26 cellular contexts compared by ENCODE assay signal in genomic region chr12:92235703-92236472, GRCh38.
DNase-seq lines count a peak whose midpoint lies in the region; ATAC-seq, FAIRE-seq and TF ChIP-seq lines count a peak whose summit lies in the region.
"Had no signal": no experiment of that assay in that cellular context is flagged by ENCODE, and none has a peak within 500 bp of the region (broad histone marks: within the 10 kb centered on the region; RNA-seq: fewer than 3 reads in every experiment).

No MANE protein-coding gene starts in this region.

- no peak for ATAC-seq in activated naive CD4-positive, alpha-beta T cell treated with anti-CD3 and anti-CD28 coated beads, Interleukin-2, amount 50 U/mL, for 72 hours
- no peak; the same call in 2 of the 3 replicates for ATAC-seq in K562
- ATAC-seq in naive thymus-derived CD8-positive, alpha-beta T cell: no peak
- no peak for ATAC-seq in stimulated activated naive B cell treated with anti-CD40 and anti-IgM and Interleukin-4, amounts not matched to agents 10 μg/mL and 1 μg/mL and 100 μg/mL, for 72 hours (replicated peaks)
- ATAC-seq in GM18868 (IDR thresholded peaks at IDR 0.05; ENCODE audit: unreplicated experiment): no peak
- ATAC-seq: GM12878 had no signal

- no peak for TF ChIP-seq POLR2A in K562 (conservative IDR thresholded peaks at IDR 0.05)

- H3K9ac ChIP-seq in K562 (ENCODE audit: insufficient read depth in 1 of 2, low read depth in 2 of 2, low read length in 2 of 2): no peak overlapping the region
- no peak overlapping the region for H3K9ac ChIP-seq in Karpas-422 (ENCODE audit: low read length)
- H3K9ac ChIP-seq: BLaER1 had no signal

- POLR2A ChIA-PET in K562 (lab: Yijun Ruan, JAX): interaction anchor here (0.6 to 1.5 kb wide), 3 partner anchors 8 to 555 kb away, joined by 4 to 6 read pairs (median 4); partner anchors contain the start of gene BTG1
- POLR2A ChIA-PET in naive thymus-derived CD8-positive, alpha-beta T cell (lab: Charles Lee): interaction anchor here (0.5 to 3.9 kb wide), 3 partner anchors 20 to 90 kb away, joined by 5 to 38 read pairs (median 9); partner anchors contain the start of gene BTG1

- no peaks in the 10 kb centered on the region for H3K27me3 ChIP-seq in K562 (ENCODE audit: control insufficient read depth in 2 of 2, insufficient read depth in 2 of 2, low read length in 2 of 2)
- no peaks in the 10 kb centered on the region for H3K27me3 ChIP-seq in Karpas-422 (ENCODE audit: low read length)
- H3K27me3 ChIP-seq: BLaER1 had no signal

- H3K9me3 ChIP-seq in K562 (replicated peaks; ENCODE audit: control insufficient read depth, insufficient read depth, low read depth, low read length) (no peaks in the 10 kb centered on the region), Karpas-422 (ENCODE audit: low read length) (no peaks in the 10 kb centered on the region)
- H3K9me3 ChIP-seq: BLaER1, HAP-1 had no signal

- FAIRE-seq in K562 (lab: Jason Lieb, UNC): no peak
- FAIRE-seq: A204.1, D721Med, GM12878, GM18507, H54 had no signal

- H3K27me3 Mint-ChIP-seq in activated naive CD4-positive, alpha-beta T cell treated with anti-CD3 and anti-CD28 coated beads, Interleukin-2, amount 50 U/mL, for 24 hours: no peaks in the 10 kb centered on the region
- H3K27me3 Mint-ChIP-seq in naive thymus-derived CD8-positive, alpha-beta T cell: no peaks in the 10 kb centered on the region
- H3K27me3 Mint-ChIP-seq in stimulated activated naive B cell treated with anti-CD40 and anti-IgM and Interleukin-4, amounts not matched to agents 10 μg/mL and 1 μg/mL and 100 μg/mL, for 72 hours: no peaks in the 10 kb centered on the region
- H3K27me3 Mint-ChIP-seq: B cell; CD4-positive, alpha-beta T cell; CD8-positive, alpha-beta memory T cell had no signal

- H3K36me3 Mint-ChIP-seq in activated naive CD4-positive, alpha-beta T cell treated with anti-CD3 and anti-CD28 coated beads, Interleukin-2, amount 50 U/mL, for 24 hours: no peaks in the 10 kb centered on the region
- H3K36me3 Mint-ChIP-seq in activated naive CD4-positive, alpha-beta T cell treated with anti-CD3 and anti-CD28 coated beads, Interleukin-2, amount 50 U/mL, for 72 hours: peaks cover 0 to 7% of the 10 kb centered on the region in 2 donors
- no peaks in the 10 kb centered on the region for H3K36me3 Mint-ChIP-seq in naive thymus-derived CD8-positive, alpha-beta T cell
- H3K36me3 Mint-ChIP-seq in stimulated activated naive B cell treated with anti-CD40 and anti-IgM and Interleukin-4, amounts not matched to agents 10 μg/mL and 1 μg/mL and 100 μg/mL, for 72 hours: peaks cover 0 to 2% of the 10 kb centered on the region in 2 donors

- H3K4me1 ChIP-seq in K562 (replicated peaks in 1 of 2; ENCODE audit: control insufficient read depth in 2 of 2, insufficient read depth in 2 of 2, low read length in 2 of 2): peaks cover 0 to 12% of the 10 kb centered on the region in 2 experiments; a peak in 3 of 5 replicates
- H3K4me1 ChIP-seq in Karpas-422 (ENCODE audit: low read length): no peaks in the 10 kb centered on the region
- H3K4me1 ChIP-seq: HAP-1 had no signal

- no peaks in the 10 kb centered on the region for H3K9me3 Mint-ChIP-seq in activated naive CD4-positive, alpha-beta T cell treated with anti-CD3 and anti-CD28 coated beads, Interleukin-2, amount 50 U/mL, for 24 hours
- peaks cover 0 to 5% of the 10 kb centered on the region in 2 donors for H3K9me3 Mint-ChIP-seq in activated naive CD4-positive, alpha-beta T cell treated with anti-CD3 and anti-CD28 coated beads, Interleukin-2, amount 50 U/mL, for 72 hours
- H3K9me3 Mint-ChIP-seq in naive thymus-derived CD8-positive, alpha-beta T cell: no peaks in the 10 kb centered on the region
- peaks cover 0 to 1% of the 10 kb centered on the region in 2 donors for H3K9me3 Mint-ChIP-seq in stimulated activated naive B cell treated with anti-CD40 and anti-IgM and Interleukin-4, amounts not matched to agents 10 μg/mL and 1 μg/mL and 100 μg/mL, for 72 hours
- H3K9me3 Mint-ChIP-seq: CD4-positive, alpha-beta T cell; CD8-positive, alpha-beta memory T cell; HFFc6 had no signal

- H2AFZ ChIP-seq in K562 (ENCODE audit: low read depth, low read length) (peak overlapping the region; percentile 80), Karpas-422 (ENCODE audit: low read length) (no peak overlapping the region)

- in situ Hi-C loops in K562 (cut with MboI): no loop called here
- in situ Hi-C loops in GM13977 (cut with MboI; ENCODE audit: low pct_unique_long_range_greater_than_20kb, low sequenced_read_pairs, unreplicated experiment): no loop called here

- no peak for TF ChIP-seq RAD21 in K562 (CRISPR knock-in tag; conservative IDR thresholded peaks at IDR 0.05 in 1 of 2, IDR thresholded peaks at IDR 0.05 in 1 of 2)

- WGBS in K562 (ENCODE audit: insufficient coverage, low coverage, missing lambda C conversion rate): 44% methylated on average over 7 of the region's 7 CpGs

- H3K4me2 ChIP-seq in K562 (ENCODE audit: insufficient read depth, low read length) (no peak overlapping the region), Karpas-422 (ENCODE audit: low read depth, low read length, poor library complexity, severe bottlenecking) (no peak overlapping the region)
- H3K4me2 ChIP-seq: BLaER1 had no signal

- no peaks in the 10 kb centered on the region for H4K20me1 ChIP-seq in K562 (replicated peaks; ENCODE audit: control insufficient read depth, insufficient read depth, low read length)
- H4K20me1 ChIP-seq in Karpas-422 (ENCODE audit: insufficient read depth, low read depth, low read length): no peaks in the 10 kb centered on the region
- H4K20me1 ChIP-seq: BLaER1 had no signal

- no peak for TF ChIP-seq EP300 in K562 (IDR thresholded peaks at IDR 0.05; ENCODE audit: low read length)

- no peaks in the 10 kb centered on the region for H3K9me1 ChIP-seq in K562 (ENCODE audit: control insufficient read depth, insufficient read depth, low read length)

- no peak overlapping the region for H3K27ac ChIP-seq in K562 (ENCODE audit: extremely low read depth, low read depth, low read length)
- H3K27ac ChIP-seq in Karpas-422 (ENCODE audit: low read length): no peak overlapping the region
- H3K27ac ChIP-seq: 22Rv1, BLaER1, C4-2B had no signal

- DNase-seq in activated naive CD4-positive, alpha-beta T cell treated with anti-CD3 and anti-CD28 coated beads, Interleukin-2, amount 50 U/mL, for 72 hours (ENCODE audit: low spot score in 2 of 2): no peak
- DNase-seq in K562 (ENCODE audit: extremely low read depth in 1 of 4, low spot score in 3 of 4): no peak
- no peak for DNase-seq in naive thymus-derived CD8-positive, alpha-beta T cell
- DNase-seq in stimulated activated naive B cell treated with anti-CD40 and anti-IgM and Interleukin-4, amounts not matched to agents 10 μg/mL and 1 μg/mL and 100 μg/mL, for 72 hours: no peak
- no peak for DNase-seq in Karpas-422
- no peak for DNase-seq in GM13977 (ENCODE audit: low spot score)
- DNase-seq: CD4-positive, alpha-beta T cell; CD8-positive, alpha-beta memory T cell; DMS 273 treated with DMSO at 0.1 percent for 48 hours; DMS79; EL; GDM1; GOT3; HFFc6 had no signal

- H3K4me3 Mint-ChIP-seq in activated naive CD4-positive, alpha-beta T cell treated with anti-CD3 and anti-CD28 coated beads, Interleukin-2, amount 50 U/mL, for 24 hours: no peak overlapping the region
- peak overlapping the region in 1 of 10 donors; percentile 34 for H3K4me3 Mint-ChIP-seq in naive thymus-derived CD8-positive, alpha-beta T cell
- no peak overlapping the region for H3K4me3 Mint-ChIP-seq in stimulated activated naive B cell treated with anti-CD40 and anti-IgM and Interleukin-4, amounts not matched to agents 10 μg/mL and 1 μg/mL and 100 μg/mL, for 72 hours
- H3K4me3 Mint-ChIP-seq: B cell; CD4-positive, alpha-beta T cell; CD8-positive, alpha-beta memory T cell; HFFc6 had no signal

- intact Hi-C loops in K562 (cut with micrococcal nuclease): loop anchor here (10.0 kb wide), 1 partner anchor 169 kb away; no protein-coding TSS in a partner anchor

- CTCF ChIA-PET in K562 (lab: Yijun Ruan, JAX; ENCODE audit: low intra/inter-chr PET ratio): no interaction called here

- no peaks in the 10 kb centered on the region for H3K9me2 ChIP-seq in Karpas-422 (replicated peaks; ENCODE audit: insufficient read depth, low read length)

- H3K27ac Mint-ChIP-seq in activated naive CD4-positive, alpha-beta T cell treated with anti-CD3 and anti-CD28 coated beads, Interleukin-2, amount 50 U/mL, for 24 hours: peak overlapping the region; percentile 55
- H3K27ac Mint-ChIP-seq in activated naive CD4-positive, alpha-beta T cell treated with anti-CD3 and anti-CD28 coated beads, Interleukin-2, amount 50 U/mL, for 72 hours: no peak overlapping the region
- peak overlapping the region in 7 of 10 donors; percentile 19 to 85 (median 71) for H3K27ac Mint-ChIP-seq in naive thymus-derived CD8-positive, alpha-beta T cell
- peak overlapping the region; percentile 51 for H3K27ac Mint-ChIP-seq in stimulated activated naive B cell treated with anti-CD40 and anti-IgM and Interleukin-4, amounts not matched to agents 10 μg/mL and 1 μg/mL and 100 μg/mL, for 72 hours
- H3K27ac Mint-ChIP-seq: B cell, HFFc6 had no signal

- peaks cover 30% of the 10 kb centered on the region for H3K4me1 Mint-ChIP-seq in activated naive CD4-positive, alpha-beta T cell treated with anti-CD3 and anti-CD28 coated beads, Interleukin-2, amount 50 U/mL, for 24 hours
- H3K4me1 Mint-ChIP-seq in naive thymus-derived CD8-positive, alpha-beta T cell: peaks cover 12 to 37% (median 29%) of the 10 kb centered on the region in 4 donors
- H3K4me1 Mint-ChIP-seq in stimulated activated naive B cell treated with anti-CD40 and anti-IgM and Interleukin-4, amounts not matched to agents 10 μg/mL and 1 μg/mL and 100 μg/mL, for 72 hours: peaks cover 6 to 19% of the 10 kb centered on the region in 2 donors

- H3K36me3 ChIP-seq in K562 (ENCODE audit: control insufficient read depth, insufficient read depth, low read length): no peaks in the 10 kb centered on the region
- H3K36me3 ChIP-seq in Karpas-422 (ENCODE audit: insufficient read depth, low read length): no peaks in the 10 kb centered on the region
- H3K36me3 ChIP-seq: BLaER1, HAP-1 had no signal

- TF ChIP-seq CTCF in K562 (IDR thresholded peaks at IDR 0.05 in 2 of 3, conservative IDR thresholded peaks at IDR 0.05 in 1 of 3; ENCODE audit: insufficient read depth in 2 of 3, low read depth in 1 of 3, low read length in 3 of 3): no peak
- no peak for TF ChIP-seq CTCF in GM13977 (IDR thresholded peaks at IDR 0.05; ENCODE audit: extremely low read depth, insufficient read depth, missing control alignments)

- H3K4me3 ChIP-seq in K562 (no peak overlapping the region), Karpas-422 (ENCODE audit: low read length) (no peak overlapping the region)
- H3K4me3 ChIP-seq: BLaER1, GM12878, HAP-1 had no signal

- no TSS peak for BruUV-seq in K562 (replicated peaks; lab: Mats Ljungman, UMichigan)

- no peaks in the 10 kb centered on the region for H3K79me2 ChIP-seq in K562 (ENCODE audit: control insufficient read depth, insufficient read depth, low read length)
- no peaks in the 10 kb centered on the region for H3K79me2 ChIP-seq in Karpas-422 (ENCODE audit: low read length)

TF ChIP-seq in K562, 482 proteins besides CTCF, POLR2A, EP300 and RAD21 (continues in another document):
- TF ChIP-seq GATAD2A (IDR thresholded peaks at IDR 0.05) (no peak), ZNF232 (CRISPR knock-in tag; IDR thresholded peaks at IDR 0.05) (no peak), ADNP (tag; IDR thresholded peaks at IDR 0.05) (no peak), SRF (CRISPR knock-in tag; IDR thresholded peaks at IDR 0.05) (no peak)

Comparison
In these comparisons a context has a peak if more than half of its experiments do, and no peak if none do; other contexts are left out.
1. H3K27ac Mint-ChIP-seq: peak in activated naive CD4-positive, alpha-beta T cell treated with anti-CD3 and anti-CD28 coated beads, Interleukin-2, amount 50 U/mL, for 24 hours (single experiment), naive thymus-derived CD8-positive, alpha-beta T cell (7 of 10) and stimulated activated naive B cell treated with anti-CD40 and anti-IgM and Interleukin-4, amounts not matched to agents 10 μg/mL and 1 μg/mL and 100 μg/mL, for 72 hours (single experiment); none in activated naive CD4-positive, alpha-beta T cell treated with anti-CD3 and anti-CD28 coated beads, Interleukin-2, amount 50 U/mL, for 72 hours (0 of 2).